Comparison of ENCODE assay signal across 8 cellular contexts in genomic region chr5:6502421-6502820, GRCh38. TPM values are rescaled to one million over a fixed set of nuclear protein-coding genes. Genes with fewer than 3 reads are reported as not detected.
"Had no signal": no experiment of that assay in that cellular context is flagged by ENCODE, and none has a peak within 500 bp of the region (broad histone marks: within the 10 kb centered on the region; RNA-seq: fewer than 3 reads in every experiment).

No MANE protein-coding gene starts in this region.

- H3K36me3 ChIP-seq: HAP-1 had no signal

- H3K27ac Mint-ChIP-seq: GM23338 had no signal

- H2AFZ ChIP-seq: GM23338 had no signal

- H3K9me3 Mint-ChIP-seq: GM23338 had no signal

- DNase-seq: H7, IMR-90, KBM-7 had no signal

- H3K4me2 ChIP-seq: GM23338 had no signal

- H3K4me3 Mint-ChIP-seq: GM23338 had no signal

- H3K9me3 ChIP-seq: HAP-1 had no signal

- H3K4me1 Mint-ChIP-seq: GM23338 had no signal

- ATAC-seq: GM23338, HCT116 had no signal

- FAIRE-seq: HTR-8/SVneo had no signal

- H3K4me1 ChIP-seq: HAP-1 had no signal

- H3K4me3 ChIP-seq: GM23338, HAP-1 had no signal

RNA-seq across cellular contexts. Expression of gene UBE2QL1, which starts 53.8 kb away (rescaled TPM):
- total RNA-seq: HT-29, IMR-90 had no signal
- polyA plus RNA-seq: IMR-90 had no signal
